Comparison of ENCODE assay signal across 13 cellular contexts in genomic region chr11:61654397-61654829, GRCh38. TPM values are rescaled to one million over a fixed set of nuclear protein-coding genes. Genes with fewer than 3 reads are reported as not detected.
A peak's percentile ranks its signal among the peaks of the same experiment; 100 is the strongest.
DNase-seq lines count a peak whose midpoint lies in the region; ATAC-seq and TF ChIP-seq lines count a peak whose summit lies in the region.
"Had no signal": no experiment of that assay in that cellular context is flagged by ENCODE, and none has a peak within 500 bp of the region (broad histone marks: within the 10 kb centered on the region; RNA-seq: fewer than 3 reads in every experiment).

No MANE protein-coding gene starts in this region.

- H3K27ac ChIP-seq in A673 (ENCODE audit: low read depth, low read length, poor library complexity, severe bottlenecking) = no peak overlapping the region

- POLR2A ChIA-PET in A673 (lab: Charles Lee; ENCODE audit: low non-redundant PET) = no interaction called here

- TF ChIP-seq CTCF in progenitor cell of endocrine pancreas (IDR thresholded peaks at IDR 0.05; ENCODE audit: unreplicated experiment) (no peak), A673 (conservative IDR thresholded peaks at IDR 0.05; ENCODE audit: low read depth, low read length) (no peak)

- CTCF ChIA-PET in A673 (lab: Charles Lee) = no interaction called here

- H3K36me3 ChIP-seq in A673 (ENCODE audit: insufficient read depth, low read length, poor library complexity, severe bottlenecking) = no peaks in the 10 kb centered on the region

- H3K4me3 Mint-ChIP-seq in progenitor cell of endocrine pancreas (ENCODE audit: low read depth) (no peak overlapping the region), T-helper 17 cell (no peak overlapping the region)
- H3K4me3 Mint-ChIP-seq in activated T-cell treated with anti-CD3 and anti-CD28 coated beads, Interleukin-2, amount 50 U/mL, for 4 hours = no peak overlapping the region
- H3K4me3 Mint-ChIP-seq: activated B cell treated with CpG ODN at 0.5 μM for 24 hours; CD4-positive, CD25-positive, alpha-beta regulatory T cell had no signal

- peak overlapping the region; percentile 95 for H3K27ac Mint-ChIP-seq in progenitor cell of endocrine pancreas
- H3K27ac Mint-ChIP-seq in T-helper 17 cell = no peak overlapping the region
- H3K27ac Mint-ChIP-seq: activated B cell treated with CpG ODN at 0.5 μM for 24 hours; CD4-positive, CD25-positive, alpha-beta regulatory T cell had no signal

- BruUV-seq in A673 (replicated peaks; lab: Mats Ljungman, UMichigan) = no TSS peak

- intact Hi-C loops in left cardiac atrium (cut with DNase I) (no loop called here), A673 (cut with micrococcal nuclease; ENCODE audit: unreplicated experiment) (no loop called here)

- H3K9me3 ChIP-seq in A673 (ENCODE audit: low read depth, low read length, poor library complexity, severe bottlenecking) (no peaks in the 10 kb centered on the region), T-helper 17 cell (ENCODE audit: control insufficient read depth, low read length, poor library complexity, severe bottlenecking) (no peaks in the 10 kb centered on the region)

- peak; percentile 88 for DNase-seq in GDM1 (lab: John Stamatoyannopoulos, UW)
- DNase-seq in OCI-M1 (lab: John Stamatoyannopoulos, UW) = peak; percentile 34
- DNase-seq in left cardiac atrium = peak; percentile 69
- DNase-seq in progenitor cell of endocrine pancreas (ENCODE audit: low spot score, unreplicated experiment) = no peak
- DNase-seq in A673 (ENCODE audit: low spot score) = no peak
- DNase-seq in T-helper 17 cell = no peak
- no peak for DNase-seq in NCI-H1048 (lab: John Stamatoyannopoulos, UW)
- DNase-seq in activated T-cell treated with anti-CD3 and anti-CD28 coated beads, Interleukin-2, amount 50 U/mL, for 4 hours = no peak
- DNase-seq: activated B cell treated with CpG ODN at 0.5 μM for 24 hours; activated T-cell treated with anti-CD3 and anti-CD28 coated beads for 4 hours; CD4-positive, CD25-positive, alpha-beta regulatory T cell; HCEC 1CT; NCI-H2227 treated with DMSO at 0.1 percent for 48 hours had no signal

- no peaks in the 10 kb centered on the region for H3K27me3 ChIP-seq in A673 (replicated peaks; ENCODE audit: insufficient read depth, low read depth, low read length, poor library complexity)

- no peaks in the 10 kb centered on the region for H3K4me1 ChIP-seq in A673 (ENCODE audit: insufficient read depth, low read length, poor library complexity, severe bottlenecking)

- H3K36me3 Mint-ChIP-seq in progenitor cell of endocrine pancreas (ENCODE audit: insufficient read depth) (no peaks in the 10 kb centered on the region), T-helper 17 cell (ENCODE audit: low read depth) (no peaks in the 10 kb centered on the region)
- no peaks in the 10 kb centered on the region for H3K36me3 Mint-ChIP-seq in activated T-cell treated with anti-CD3 and anti-CD28 coated beads, Interleukin-2, amount 50 U/mL, for 4 hours (ENCODE audit: insufficient read depth)
- H3K36me3 Mint-ChIP-seq: CD4-positive, CD25-positive, alpha-beta regulatory T cell had no signal

- H3K4me1 Mint-ChIP-seq in progenitor cell of endocrine pancreas (ENCODE audit: low read depth) = peaks cover 38% of the 10 kb centered on the region
- H3K4me1 Mint-ChIP-seq in T-helper 17 cell = peaks cover 2% of the 10 kb centered on the region
- H3K4me1 Mint-ChIP-seq in activated T-cell treated with anti-CD3 and anti-CD28 coated beads, Interleukin-2, amount 50 U/mL, for 4 hours (ENCODE audit: low read depth) = no peaks in the 10 kb centered on the region
- H3K4me1 Mint-ChIP-seq: activated B cell treated with CpG ODN at 0.5 μM for 24 hours; CD4-positive, CD25-positive, alpha-beta regulatory T cell had no signal

- peak; percentile 90 to 92 for ATAC-seq in left cardiac atrium
- ATAC-seq in T-helper 17 cell = no peak
- no peak for ATAC-seq in activated T-cell treated with anti-CD3 and anti-CD28 coated beads, Interleukin-2, amount 50 U/mL, for 4 hours

- no peaks in the 10 kb centered on the region for H3K27me3 Mint-ChIP-seq in progenitor cell of endocrine pancreas
- peaks cover 27% of the 10 kb centered on the region for H3K27me3 Mint-ChIP-seq in T-helper 17 cell
- peaks cover 25% of the 10 kb centered on the region for H3K27me3 Mint-ChIP-seq in activated T-cell treated with anti-CD3 and anti-CD28 coated beads, Interleukin-2, amount 50 U/mL, for 4 hours (ENCODE audit: low read depth)

- H3K4me3 ChIP-seq in A673 (ENCODE audit: low read depth, low read length, poor library complexity, severe bottlenecking) = no peak overlapping the region

- no peaks in the 10 kb centered on the region for H3K9me3 Mint-ChIP-seq in progenitor cell of endocrine pancreas (ENCODE audit: low read depth)
- no peaks in the 10 kb centered on the region for H3K9me3 Mint-ChIP-seq in activated T-cell treated with anti-CD3 and anti-CD28 coated beads, Interleukin-2, amount 50 U/mL, for 4 hours
- H3K9me3 Mint-ChIP-seq: activated B cell treated with CpG ODN at 0.5 μM for 24 hours; CD4-positive, CD25-positive, alpha-beta regulatory T cell had no signal

RNA-seq across cellular contexts. Expression of gene DAGLA, which starts 25.8 kb away (rescaled TPM):
- total RNA-seq in left cardiac atrium (1 to 10 TPM; 4.1 to 5.0 TPM), progenitor cell of endocrine pancreas (8.7 and 9.3 TPM in 2 replicates), A673 (2021) (10.9 and 11.0 TPM in 2 replicates), T-helper 17 cell (1 to 10 TPM; 1.3 to 2.1 TPM)
- total RNA-seq in activated T-cell treated with anti-CD3 and anti-CD28 coated beads, Interleukin-2, amount 50 U/mL, for 4 hours = under 1 TPM; 0.20 to 0.35 (median 0.21) TPM
- total RNA-seq: activated B cell treated with CpG ODN at 0.5 μM for 24 hours had no signal

Comparison
In these comparisons a context has a peak if more than half of its experiments do, and no peak if none do; other contexts are left out.
1. DNase-seq: peak in GDM1 (single experiment), OCI-M1 (single experiment) and left cardiac atrium (single experiment); none in progenitor cell of endocrine pancreas (single experiment), A673 (single experiment), T-helper 17 cell (0 of 3), NCI-H1048 (single experiment) and activated T-cell treated with anti-CD3 and anti-CD28 coated beads, Interleukin-2, amount 50 U/mL, for 4 hours (single experiment).
2. ATAC-seq: peak in left cardiac atrium (2 of 2); none in T-helper 17 cell (single experiment) and activated T-cell treated with anti-CD3 and anti-CD28 coated beads, Interleukin-2, amount 50 U/mL, for 4 hours (0 of 2).